Comparison of ENCODE assay signal across 2 cellular contexts in the genomic region with DNA sequence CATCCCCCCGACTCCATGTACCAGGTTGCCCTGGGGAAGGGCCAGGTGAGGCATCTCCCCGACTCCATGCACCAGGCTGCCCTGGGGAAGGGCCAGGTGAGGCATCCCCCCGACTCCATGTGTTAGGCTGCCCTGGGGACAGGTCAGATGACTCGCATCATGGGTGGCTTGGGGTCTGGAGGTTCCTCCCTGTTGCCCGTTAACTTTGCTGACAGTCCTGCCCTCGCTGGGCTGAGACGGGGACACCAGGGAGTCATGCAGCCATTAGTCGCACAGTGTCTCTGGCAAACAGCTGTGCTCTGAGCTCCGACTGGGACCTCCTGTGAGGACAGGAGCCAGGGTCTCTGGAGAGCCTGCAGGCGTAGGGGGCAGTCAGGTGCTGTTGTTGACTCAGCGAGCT.
A peak's percentile ranks its signal among the peaks of the same experiment; 100 is the strongest.
TF ChIP-seq lines count a peak whose summit lies in the region.

No MANE protein-coding gene starts in this region.

TF ChIP-seq in HEK293, 187 proteins besides CTCF, POLR2A, EP300 and RAD21:
- no peak for TF ChIP-seq KLF7 (tag by site-specific recombination; IDR thresholded peaks at IDR 0.05; ENCODE audit: borderline replicate concordance)
- TF ChIP-seq ZNF747 (tag by site-specific recombination; IDR thresholded peaks at IDR 0.05) = no peak
- no peak for TF ChIP-seq ZNF350 (tag by site-specific recombination; IDR thresholded peaks at IDR 0.05)
- peak; percentile 71 for TF ChIP-seq ZIC2 (tag by site-specific recombination; IDR thresholded peaks at IDR 0.05)

TF ChIP-seq in H1, 55 proteins besides CTCF, POLR2A, EP300 and RAD21:
- TF ChIP-seq SIRT6 (IDR thresholded peaks at IDR 0.05; ENCODE audit: low read length) = no peak
- no peak for TF ChIP-seq TCF12 (IDR thresholded peaks at IDR 0.05; ENCODE audit: low read depth, low read length)
- TF ChIP-seq, protein P1, sequence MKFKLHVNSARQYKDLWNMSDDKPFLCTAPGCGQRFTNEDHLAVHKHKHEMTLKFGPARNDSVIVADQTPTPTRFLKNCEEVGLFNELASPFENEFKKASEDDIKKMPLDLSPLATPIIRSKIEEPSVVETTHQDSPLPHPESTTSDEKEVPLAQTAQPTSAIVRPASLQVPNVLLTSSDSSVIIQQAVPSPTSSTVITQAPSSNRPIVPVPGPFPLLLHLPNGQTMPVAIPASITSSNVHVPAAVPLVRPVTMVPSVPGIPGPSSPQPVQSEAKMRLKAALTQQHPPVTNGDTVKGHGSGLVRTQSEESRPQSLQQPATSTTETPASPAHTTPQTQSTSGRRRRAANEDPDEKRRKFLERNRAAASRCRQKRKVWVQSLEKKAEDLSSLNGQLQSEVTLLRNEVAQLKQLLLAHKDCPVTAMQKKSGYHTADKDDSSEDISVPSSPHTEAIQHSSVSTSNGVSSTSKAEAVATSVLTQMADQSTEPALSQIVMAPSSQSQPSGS (IDR thresholded peaks at IDR 0.05; ENCODE audit: low read length) = no peak
- no peak for TF ChIP-seq RFX5 (IDR thresholded peaks at IDR 0.05; ENCODE audit: borderline replicate concordance, low read depth, low read length)
- no peak for TF ChIP-seq CBX8 (IDR thresholded peaks at IDR 0.05; ENCODE audit: borderline replicate concordance, low read depth, low read length)
- TF ChIP-seq, protein P2, sequence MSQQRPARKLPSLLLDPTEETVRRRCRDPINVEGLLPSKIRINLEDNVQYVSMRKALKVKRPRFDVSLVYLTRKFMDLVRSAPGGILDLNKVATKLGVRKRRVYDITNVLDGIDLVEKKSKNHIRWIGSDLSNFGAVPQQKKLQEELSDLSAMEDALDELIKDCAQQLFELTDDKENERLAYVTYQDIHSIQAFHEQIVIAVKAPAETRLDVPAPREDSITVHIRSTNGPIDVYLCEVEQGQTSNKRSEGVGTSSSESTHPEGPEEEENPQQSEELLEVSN (IDR thresholded peaks at IDR 0.05) = no peak
- TF ChIP-seq, protein P3, sequence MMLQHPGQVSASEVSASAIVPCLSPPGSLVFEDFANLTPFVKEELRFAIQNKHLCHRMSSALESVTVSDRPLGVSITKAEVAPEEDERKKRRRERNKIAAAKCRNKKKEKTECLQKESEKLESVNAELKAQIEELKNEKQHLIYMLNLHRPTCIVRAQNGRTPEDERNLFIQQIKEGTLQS (IDR thresholded peaks at IDR 0.05; ENCODE audit: insufficient read depth, low read depth, low read length) = no peak
- TF ChIP-seq SIN3A (conservative IDR thresholded peaks at IDR 0.05 in 1 of 2, IDR thresholded peaks at IDR 0.05 in 1 of 2; ENCODE audit: low read depth in 1 of 2, low read length in 2 of 2) = no peak
- TF ChIP-seq EGR1 (IDR thresholded peaks at IDR 0.05; ENCODE audit: borderline replicate concordance, low read depth, low read length) = no peak
- no peak for TF ChIP-seq CBX5 (IDR thresholded peaks at IDR 0.05; ENCODE audit: low read depth, low read length)
- TF ChIP-seq EZH2 (IDR thresholded peaks at IDR 0.05; ENCODE audit: low read depth, low read length, severe bottlenecking) = no peak
- TF ChIP-seq CHD1 (IDR thresholded peaks at IDR 0.05; ENCODE audit: low read depth, low read length) = no peak
- no peak for TF ChIP-seq CHD2 (IDR thresholded peaks at IDR 0.05; ENCODE audit: low read length)
- no peak for TF ChIP-seq TAF7 (optimal IDR thresholded peaks at IDR 0.05; ENCODE audit: borderline replicate concordance, low read depth, low read length)
- no peak for TF ChIP-seq SP1 (IDR thresholded peaks at IDR 0.05; ENCODE audit: low read depth, low read length)
- no peak for TF ChIP-seq JUND (IDR thresholded peaks at IDR 0.05; ENCODE audit: low read length)
- no peak for TF ChIP-seq TAF1 (IDR thresholded peaks at IDR 0.05; ENCODE audit: low read depth, low read length)
